17 cellular contexts compared by ENCODE assay signal in genomic region chr20:33827109-33827508, GRCh38. TPM values are rescaled to one million over a fixed set of nuclear protein-coding genes. Genes with fewer than 3 reads are reported as not detected.
DNase-seq lines count a peak whose midpoint lies in the region; ATAC-seq and TF ChIP-seq lines count a peak whose summit lies in the region.
"Had no signal": no experiment of that assay in that cellular context is flagged by ENCODE, and none has a peak within 500 bp of the region (broad histone marks: within the 10 kb centered on the region; RNA-seq: fewer than 3 reads in every experiment).

No MANE protein-coding gene starts in this region.

- H3K4me3 Mint-ChIP-seq in CD14-positive monocyte: no peak overlapping the region
- no peak overlapping the region for H3K4me3 Mint-ChIP-seq in dendritic cell treated with granulocyte-macrophage colony-stimulating factor and Interleukin-4, amounts not matched to agents 40 ng/mL and 50 ng/mL, for 4 days
- H3K4me3 Mint-ChIP-seq: activated CD4-positive, alpha-beta memory T cell treated with anti-CD3 and anti-CD28 coated beads, Interleukin-2, amount 10 ng/mL, durations not matched to agents 7 days and 5 days; activated T-helper 1 cell treated with anti-CD3 and anti-CD28 coated beads, Interleukin-12 subunit alpha, Interleukin-12 subunit beta, Interleukin-2, Interleukin-4 antibody, amounts not matched to agents 30 ng/mL and 10 ng/mL and 1 ng/mL, durations not matched to agents 14 hours and 24 hours and 36 hours had no signal

- H3K4me1 ChIP-seq in Loucy (ENCODE audit: insufficient read depth, low read length, poor library complexity, severe bottlenecking): peaks cover 22% of the 10 kb centered on the region
- H3K4me1 ChIP-seq in psoas muscle: peaks cover 83% of the 10 kb centered on the region

- H3K27me3 Mint-ChIP-seq in CD14-positive monocyte (ENCODE audit: low read depth in 3 of 3): no peaks in the 10 kb centered on the region
- no peaks in the 10 kb centered on the region for H3K27me3 Mint-ChIP-seq in dendritic cell treated with granulocyte-macrophage colony-stimulating factor and Interleukin-4, amounts not matched to agents 40 ng/mL and 50 ng/mL, for 4 days
- H3K27me3 Mint-ChIP-seq: activated CD4-positive, alpha-beta memory T cell treated with anti-CD3 and anti-CD28 coated beads, Interleukin-2, amount 10 ng/mL, durations not matched to agents 7 days and 5 days had no signal

- H3K27ac Mint-ChIP-seq in CD14-positive monocyte: peak overlapping the region in 4 of 7 donors; percentile 16 to 62 (median 46)
- H3K27ac Mint-ChIP-seq in dendritic cell treated with granulocyte-macrophage colony-stimulating factor and Interleukin-4, amounts not matched to agents 40 ng/mL and 50 ng/mL, for 4 days: peak overlapping the region; percentile 24
- H3K27ac Mint-ChIP-seq: activated CD4-positive, alpha-beta memory T cell treated with anti-CD3 and anti-CD28 coated beads, Interleukin-2, amount 10 ng/mL, durations not matched to agents 7 days and 5 days; activated T-helper 1 cell treated with anti-CD3 and anti-CD28 coated beads, Interleukin-12 subunit alpha, Interleukin-12 subunit beta, Interleukin-2, Interleukin-4 antibody, amounts not matched to agents 30 ng/mL and 10 ng/mL and 1 ng/mL, durations not matched to agents 14 hours and 24 hours and 36 hours had no signal

- H3K9ac ChIP-seq in Loucy (ENCODE audit: low read depth, low read length, poor library complexity, severe bottlenecking): no peak overlapping the region

- H2AFZ ChIP-seq in Loucy (ENCODE audit: low read length): no peak overlapping the region

- peaks cover 96% of the 10 kb centered on the region for H3K79me2 ChIP-seq in Loucy (ENCODE audit: insufficient read depth, low read length)

- no peaks in the 10 kb centered on the region for H3K27me3 ChIP-seq in Loucy (ENCODE audit: insufficient read depth, low read length, poor library complexity, severe bottlenecking)
- H3K27me3 ChIP-seq in psoas muscle (ENCODE audit: insufficient read depth in 3 of 3, low read length in 2 of 3): no peaks in the 10 kb centered on the region
- H3K27me3 ChIP-seq: dorsolateral prefrontal cortex, upper lobe of left lung had no signal

- DNase-seq in CD14-positive monocyte (ENCODE audit: low spot score) (no peak), psoas muscle (no peak), OCI-M1 (lab: John Stamatoyannopoulos, UW) (no peak), SHP77 (lab: John Stamatoyannopoulos, UW) (no peak)
- no peak for DNase-seq in activated CD4-positive, alpha-beta T cell treated with anti-CD3 and anti-CD28 coated beads, Interleukin-2, amount 50 U/mL, for 4 hours
- DNase-seq: activated CD4-positive, alpha-beta memory T cell treated with anti-CD3 and anti-CD28 coated beads, Interleukin-2, amount 10 ng/mL, durations not matched to agents 7 days and 5 days; anterior cingulate cortex; dorsolateral prefrontal cortex; hypothalamus; left cardiac atrium; NCI-H1092 treated with DMSO at 0.1 percent for 48 hours; NCI-H2171 treated with DMSO at 0.1 percent for 48 hours; upper lobe of left lung had no signal

- intact Hi-C loops in CD14-positive monocyte (cut with micrococcal nuclease) (loop anchor here in 1 of 2 donors (5.0 kb wide), 1 partner anchor 380 kb away; no protein-coding TSS in a partner anchor), psoas muscle (cut with DNase I) (no loop called here)
- intact Hi-C loops in dendritic cell treated with granulocyte-macrophage colony-stimulating factor and Interleukin-4, amounts not matched to agents 40 ng/mL and 50 ng/mL, for 4 days (cut with micrococcal nuclease): no loop called here

- H3K9me3 ChIP-seq in Loucy (ENCODE audit: insufficient read depth, low read depth, low read length): no peaks in the 10 kb centered on the region
- no peaks in the 10 kb centered on the region for H3K9me3 ChIP-seq in psoas muscle
- H3K9me3 ChIP-seq: upper lobe of left lung had no signal

- WGBS in psoas muscle, 3 donors: 83 to 88% (median 87%) methylated on average over 2 of the region's 2 CpGs

- peaks cover 62% of the 10 kb centered on the region for H3K4me1 Mint-ChIP-seq in CD14-positive monocyte
- H3K4me1 Mint-ChIP-seq in dendritic cell treated with granulocyte-macrophage colony-stimulating factor and Interleukin-4, amounts not matched to agents 40 ng/mL and 50 ng/mL, for 4 days (ENCODE audit: low read depth): peaks cover 80% of the 10 kb centered on the region

- H3F3A ChIP-seq in Loucy (ENCODE audit: low read depth): no peaks in the 10 kb centered on the region

- peaks cover 36% of the 10 kb centered on the region for H4K20me1 ChIP-seq in Loucy (ENCODE audit: insufficient read depth, low read length, poor library complexity, severe bottlenecking)

- no peaks in the 10 kb centered on the region for H3K9me3 Mint-ChIP-seq in CD14-positive monocyte
- no peaks in the 10 kb centered on the region for H3K9me3 Mint-ChIP-seq in dendritic cell treated with granulocyte-macrophage colony-stimulating factor and Interleukin-4, amounts not matched to agents 40 ng/mL and 50 ng/mL, for 4 days
- H3K9me3 Mint-ChIP-seq: activated CD4-positive, alpha-beta memory T cell treated with anti-CD3 and anti-CD28 coated beads, Interleukin-2, amount 10 ng/mL, durations not matched to agents 7 days and 5 days; activated T-helper 1 cell treated with anti-CD3 and anti-CD28 coated beads, Interleukin-12 subunit alpha, Interleukin-12 subunit beta, Interleukin-2, Interleukin-4 antibody, amounts not matched to agents 30 ng/mL and 10 ng/mL and 1 ng/mL, durations not matched to agents 14 hours and 24 hours and 36 hours had no signal

- H3K4me2 ChIP-seq in Loucy (ENCODE audit: low read depth, low read length, poor library complexity, severe bottlenecking): peak overlapping the region; percentile 24

- no peak for ATAC-seq in psoas muscle
- no peak for ATAC-seq in HG02973 (IDR thresholded peaks at IDR 0.05; ENCODE audit: unreplicated experiment)
- ATAC-seq: left cardiac atrium had no signal

- no peak overlapping the region for H3K4me3 ChIP-seq in Loucy (ENCODE audit: low read length, poor library complexity, severe bottlenecking)
- H3K4me3 ChIP-seq in psoas muscle: no peak overlapping the region
- H3K4me3 ChIP-seq: dorsolateral prefrontal cortex, upper lobe of left lung had no signal

- H3K36me3 ChIP-seq in Loucy (ENCODE audit: insufficient read depth, low read length) (peaks cover 5% of the 10 kb centered on the region; the same call in 1 of the 2 replicates), psoas muscle (ENCODE audit: insufficient read depth in 1 of 2, low read depth in 1 of 2) (no peaks in the 10 kb centered on the region)

- TF ChIP-seq CTCF in CD14-positive monocyte (IDR thresholded peaks at IDR 0.05) (no peak), Loucy (conservative IDR thresholded peaks at IDR 0.05; ENCODE audit: low read length) (no peak), psoas muscle (IDR thresholded peaks at IDR 0.05) (no peak)

- peaks cover 17 to 52% of the 10 kb centered on the region in 2 donors for H3K36me3 Mint-ChIP-seq in CD14-positive monocyte
- H3K36me3 Mint-ChIP-seq in dendritic cell treated with granulocyte-macrophage colony-stimulating factor and Interleukin-4, amounts not matched to agents 40 ng/mL and 50 ng/mL, for 4 days (ENCODE audit: low read depth): peaks cover 54% of the 10 kb centered on the region

- peak overlapping the region; percentile 77 for H3K27ac ChIP-seq in psoas muscle

- no peaks in the 10 kb centered on the region for H3K9me2 ChIP-seq in Loucy (replicated peaks; ENCODE audit: low read depth, low read length)

RNA-seq across cellular contexts. Expression of gene CHMP4B, which starts 16.0 kb away (rescaled TPM):
- 10 to 100 TPM in 1 of 2 donors, 1 to 10 TPM in 1; 7.1 to 10.0 TPM for polyA plus RNA-seq in CD14-positive monocyte
- 100 to 1,000 TPM in 3 of 4 donors, 10 to 100 TPM in 1; 72.5 to 151 (median 119) TPM for total RNA-seq in psoas muscle
- polyA plus RNA-seq in psoas muscle: 100 to 1,000 TPM; 165 to 267 (median 226) TPM

Comparison
In these comparisons a context has a peak if more than half of its experiments do, and no peak if none do; other contexts are left out.
1. RNA of gene CHMP4B, which starts 16.0 kb away (polyA plus RNA-seq): 165 to 267 TPM in psoas muscle; 7.1 to 10.0 TPM in CD14-positive monocyte; every median in the first group is over 10 times any median in the second.